17 cellular contexts compared by ENCODE assay signal in the genomic region with DNA sequence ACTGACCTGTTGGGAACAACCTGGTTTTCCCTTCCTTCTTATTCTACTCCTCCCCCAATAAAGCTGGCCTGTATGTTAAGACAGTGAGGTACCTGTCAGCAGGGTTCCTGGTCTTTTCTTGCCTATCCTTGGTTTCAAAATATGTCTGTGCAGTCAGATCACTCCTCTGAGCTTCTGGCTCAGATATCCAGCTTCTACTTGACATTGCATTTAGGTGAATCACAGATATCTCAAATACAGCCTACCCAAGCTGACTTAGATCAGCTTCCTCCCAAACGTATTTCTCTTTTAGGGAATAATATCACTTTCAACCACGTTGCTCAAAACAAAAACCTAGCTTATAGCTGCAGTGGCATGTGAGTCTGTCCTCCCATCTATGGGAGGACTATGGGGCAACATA. TPM values are rescaled to one million over a fixed set of nuclear protein-coding genes. Genes with fewer than 3 reads are reported as not detected.
A peak's percentile ranks its signal among the peaks of the same experiment; 100 is the strongest.
DNase-seq lines count a peak whose midpoint lies in the region; ATAC-seq, FAIRE-seq and TF ChIP-seq lines count a peak whose summit lies in the region.
"Had no signal": no experiment of that assay in that cellular context is flagged by ENCODE, and none has a peak within 500 bp of the region (broad histone marks: within the 10 kb centered on the region; RNA-seq: fewer than 3 reads in every experiment).

No MANE protein-coding gene starts in this region.

- H3K4me1 Mint-ChIP-seq in activated T-helper 17 cell treated with anti-CD3 and anti-CD28 coated beads, Interleukin-2, amount 50 U/mL, for 72 hours, result no peaks in the 10 kb centered on the region
- no peaks in the 10 kb centered on the region for H3K4me1 Mint-ChIP-seq in CD4-positive, alpha-beta memory T cell
- H3K4me1 Mint-ChIP-seq in activated T-helper 2 cell treated with anti-CD3 and anti-CD28 coated beads, Interferon-gamma antibody, Interleukin-2, Interleukin-4, amounts not matched to agents 10 μg/mL and 5 μg/mL and 100 μg/mL, durations not matched to agents 14 hours and 24 hours and 36 hours (ENCODE audit: low read depth), result peaks cover 12% of the 10 kb centered on the region
- H3K4me1 Mint-ChIP-seq: B cell; immature natural killer cell; stimulated activated memory B cell treated with anti-CD40 and anti-IgM and Interleukin-4, amounts not matched to agents 10 μg/mL and 1 μg/mL and 100 μg/mL, for 72 hours had no signal

- 10% methylated on average over 2 of the region's 2 CpGs for WGBS in A549 (ENCODE audit: missing lambda C conversion rate)

- no peak overlapping the region for H3K4me3 Mint-ChIP-seq in activated T-helper 17 cell treated with anti-CD3 and anti-CD28 coated beads, Interleukin-2, amount 50 U/mL, for 72 hours
- no peak overlapping the region for H3K4me3 Mint-ChIP-seq in CD4-positive, alpha-beta memory T cell
- H3K4me3 Mint-ChIP-seq in activated T-helper 2 cell treated with anti-CD3 and anti-CD28 coated beads, Interferon-gamma antibody, Interleukin-2, Interleukin-4, amounts not matched to agents 10 μg/mL and 5 μg/mL and 100 μg/mL, durations not matched to agents 14 hours and 24 hours and 36 hours (ENCODE audit: low read depth), result no peak overlapping the region
- H3K4me3 Mint-ChIP-seq: activated CD8-positive, alpha-beta T cell treated with anti-CD3 and anti-CD28 coated beads, Interleukin-2, amount 10 ng/mL, durations not matched to agents 7 days and 5 days; B cell; GM23338; immature natural killer cell; stimulated activated memory B cell treated with anti-CD40 and anti-IgM and Interleukin-4, amounts not matched to agents 10 μg/mL and 1 μg/mL and 100 μg/mL, for 72 hours had no signal

- no peaks in the 10 kb centered on the region for H3K36me3 Mint-ChIP-seq in activated T-helper 17 cell treated with anti-CD3 and anti-CD28 coated beads, Interleukin-2, amount 50 U/mL, for 72 hours (ENCODE audit: low read depth)
- no peaks in the 10 kb centered on the region for H3K36me3 Mint-ChIP-seq in CD4-positive, alpha-beta memory T cell
- H3K36me3 Mint-ChIP-seq in activated T-helper 2 cell treated with anti-CD3 and anti-CD28 coated beads, Interferon-gamma antibody, Interleukin-2, Interleukin-4, amounts not matched to agents 10 μg/mL and 5 μg/mL and 100 μg/mL, durations not matched to agents 14 hours and 24 hours and 36 hours (ENCODE audit: low read depth), result no peaks in the 10 kb centered on the region
- H3K36me3 Mint-ChIP-seq: immature natural killer cell; stimulated activated memory B cell treated with anti-CD40 and anti-IgM and Interleukin-4, amounts not matched to agents 10 μg/mL and 1 μg/mL and 100 μg/mL, for 72 hours had no signal

- TF ChIP-seq CTCF in A549 (IDR thresholded peaks at IDR 0.05) (no peak), foreskin fibroblast (IDR thresholded peaks at IDR 0.05; ENCODE audit: low read depth, low read length) (no peak)

- H3K4me1 ChIP-seq in A549, result peaks cover 20% of the 10 kb centered on the region
- H3K4me1 ChIP-seq in CD4-positive, alpha-beta memory T cell (ENCODE audit: insufficient read depth, low read length), result no peaks in the 10 kb centered on the region
- H3K4me1 ChIP-seq: esophagus squamous epithelium, psoas muscle, vagina had no signal

- ATAC-seq in A549, result peak; percentile 87 to 90
- ATAC-seq in activated T-helper 17 cell treated with anti-CD3 and anti-CD28 coated beads, Interleukin-2, amount 50 U/mL, for 72 hours (replicated peaks), result peak; percentile 32
- ATAC-seq: activated CD8-positive, alpha-beta T cell treated with anti-CD3 and anti-CD28 coated beads, Interleukin-2, amount 10 ng/mL, durations not matched to agents 7 days and 5 days; GM23338; psoas muscle; stimulated activated memory B cell treated with anti-CD40 and anti-IgM and Interleukin-4, amounts not matched to agents 10 μg/mL and 1 μg/mL and 100 μg/mL, for 72 hours had no signal

- DNase-seq in A549 (ENCODE audit: low read depth in 1 of 2, low spot score in 1 of 2), result peak; percentile 56 to 57
- DNase-seq in HK-2 (ENCODE audit: unreplicated experiment), result peak; percentile 17
- peak; percentile 50 to 61 for DNase-seq in foreskin fibroblast
- DNase-seq in CD4-positive, alpha-beta memory T cell, result no peak
- DNase-seq in stimulated activated CD4-positive, alpha-beta T cell treated with anti-CD3 and anti-CD28 coated beads, Interleukin-4, amount 100 ng/mL, for 4 hours, result no peak
- no peak for DNase-seq in RPMI8226
- no peak for DNase-seq in activated T-helper 2 cell treated with anti-CD3 and anti-CD28 coated beads, Interferon-gamma antibody, Interleukin-2, Interleukin-4, amounts not matched to agents 10 μg/mL and 5 μg/mL and 100 μg/mL, durations not matched to agents 14 hours and 24 hours and 36 hours (ENCODE audit: low spot score)
- DNase-seq: activated CD8-positive, alpha-beta T cell treated with anti-CD3 and anti-CD28 coated beads, Interleukin-2, amount 10 ng/mL, durations not matched to agents 7 days and 5 days; esophagus squamous epithelium; immature natural killer cell; psoas muscle; T-helper 9 cell had no signal

- no peaks in the 10 kb centered on the region for H3K9me3 ChIP-seq in A549
- H3K9me3 ChIP-seq in CD4-positive, alpha-beta memory T cell (ENCODE audit: control insufficient read depth in 1 of 2, low read length in 2 of 2), result no peaks in the 10 kb centered on the region
- H3K9me3 ChIP-seq: esophagus squamous epithelium, psoas muscle, vagina had no signal

- no peak for TF ChIP-seq RAD21 in A549 (conservative IDR thresholded peaks at IDR 0.05 in 1 of 2, IDR thresholded peaks at IDR 0.05 in 1 of 2)

- H3K27ac Mint-ChIP-seq in activated T-helper 17 cell treated with anti-CD3 and anti-CD28 coated beads, Interleukin-2, amount 50 U/mL, for 72 hours, result no peak overlapping the region
- no peak overlapping the region for H3K27ac Mint-ChIP-seq in CD4-positive, alpha-beta memory T cell
- H3K27ac Mint-ChIP-seq in activated T-helper 2 cell treated with anti-CD3 and anti-CD28 coated beads, Interferon-gamma antibody, Interleukin-2, Interleukin-4, amounts not matched to agents 10 μg/mL and 5 μg/mL and 100 μg/mL, durations not matched to agents 14 hours and 24 hours and 36 hours, result no peak overlapping the region
- H3K27ac Mint-ChIP-seq: activated CD8-positive, alpha-beta T cell treated with anti-CD3 and anti-CD28 coated beads, Interleukin-2, amount 10 ng/mL, durations not matched to agents 7 days and 5 days; B cell; GM23338; immature natural killer cell; stimulated activated memory B cell treated with anti-CD40 and anti-IgM and Interleukin-4, amounts not matched to agents 10 μg/mL and 1 μg/mL and 100 μg/mL, for 72 hours had no signal

- no peaks in the 10 kb centered on the region for H3K9me3 Mint-ChIP-seq in activated T-helper 17 cell treated with anti-CD3 and anti-CD28 coated beads, Interleukin-2, amount 50 U/mL, for 72 hours
- no peaks in the 10 kb centered on the region for H3K9me3 Mint-ChIP-seq in CD4-positive, alpha-beta memory T cell
- no peaks in the 10 kb centered on the region for H3K9me3 Mint-ChIP-seq in activated T-helper 2 cell treated with anti-CD3 and anti-CD28 coated beads, Interferon-gamma antibody, Interleukin-2, Interleukin-4, amounts not matched to agents 10 μg/mL and 5 μg/mL and 100 μg/mL, durations not matched to agents 14 hours and 24 hours and 36 hours
- H3K9me3 Mint-ChIP-seq: GM23338; immature natural killer cell; stimulated activated memory B cell treated with anti-CD40 and anti-IgM and Interleukin-4, amounts not matched to agents 10 μg/mL and 1 μg/mL and 100 μg/mL, for 72 hours had no signal

- peak; percentile 43 for FAIRE-seq in A549 (lab: Jason Lieb, UNC)

- no peak for TF ChIP-seq EP300 in A549 (IDR thresholded peaks at IDR 0.05)

- H3K27me3 Mint-ChIP-seq in activated T-helper 17 cell treated with anti-CD3 and anti-CD28 coated beads, Interleukin-2, amount 50 U/mL, for 72 hours, result no peaks in the 10 kb centered on the region
- no peaks in the 10 kb centered on the region for H3K27me3 Mint-ChIP-seq in CD4-positive, alpha-beta memory T cell
- peaks cover 2% of the 10 kb centered on the region for H3K27me3 Mint-ChIP-seq in activated T-helper 2 cell treated with anti-CD3 and anti-CD28 coated beads, Interferon-gamma antibody, Interleukin-2, Interleukin-4, amounts not matched to agents 10 μg/mL and 5 μg/mL and 100 μg/mL, durations not matched to agents 14 hours and 24 hours and 36 hours (ENCODE audit: low read depth)
- H3K27me3 Mint-ChIP-seq: B cell; stimulated activated memory B cell treated with anti-CD40 and anti-IgM and Interleukin-4, amounts not matched to agents 10 μg/mL and 1 μg/mL and 100 μg/mL, for 72 hours had no signal

- H3K27me3 ChIP-seq in CD4-positive, alpha-beta memory T cell (ENCODE audit: insufficient read depth, low read length), result no peaks in the 10 kb centered on the region
- H3K27me3 ChIP-seq: esophagus squamous epithelium, vagina had no signal

- intact Hi-C loops in CD4-positive, alpha-beta memory T cell (cut with micrococcal nuclease), result no loop called here
- intact Hi-C loops in activated T-helper 2 cell treated with anti-CD3 and anti-CD28 coated beads, Interferon-gamma antibody, Interleukin-2, Interleukin-4, amounts not matched to agents 10 μg/mL and 5 μg/mL and 100 μg/mL, durations not matched to agents 14 hours and 24 hours and 36 hours (cut with micrococcal nuclease), result no loop called here

- no peaks in the 10 kb centered on the region for H3K36me3 ChIP-seq in CD4-positive, alpha-beta memory T cell (ENCODE audit: insufficient read depth, low read length)
- H3K36me3 ChIP-seq: esophagus squamous epithelium, vagina had no signal

- POLR2A ChIA-PET in A549 (lab: Yijun Ruan, JAX), result interaction anchor here (0.7 to 3.7 kb wide), 3 partner anchors 11 to 36 kb away, joined by 4 to 102 read pairs (median 13); no protein-coding TSS in a partner anchor
- POLR2A ChIA-PET in CD4-positive, alpha-beta memory T cell (lab: Charles Lee; ENCODE audit: partially characterized antibody), result interaction anchor here (0.9 kb wide), 1 partner anchor 16 kb away, joined by 3 read pairs; no protein-coding TSS in a partner anchor

- H3K4me3 ChIP-seq in A549, result no peak overlapping the region
- H3K4me3 ChIP-seq in foreskin fibroblast (ENCODE audit: low read depth in 1 of 2, low read length in 2 of 2), result no peak overlapping the region
- H3K4me3 ChIP-seq in CD4-positive, alpha-beta memory T cell (ENCODE audit: low read length in 2 of 2), result no peak overlapping the region
- H3K4me3 ChIP-seq: esophagus squamous epithelium, GM23338, psoas muscle, vagina had no signal

- peak overlapping the region; percentile 18 to 72; a peak in 3 of 6 replicates for H3K27ac ChIP-seq in A549
- no peak overlapping the region for H3K27ac ChIP-seq in CD4-positive, alpha-beta memory T cell (ENCODE audit: low read depth, low read length)
- H3K27ac ChIP-seq: esophagus squamous epithelium, psoas muscle, vagina had no signal

- peak overlapping the region; percentile 48 for H3K4me2 ChIP-seq in A549
- H3K4me2 ChIP-seq: GM23338 had no signal

- CTCF ChIA-PET in A549 (lab: Yijun Ruan, JAX), result interaction anchor here (0.7 to 1.2 kb wide), 5 partner anchors 11 to 55 kb away, joined by 3 read pairs; no protein-coding TSS in a partner anchor
- CTCF ChIA-PET in CD4-positive, alpha-beta memory T cell (lab: Charles Lee; ENCODE audit: partially characterized antibody), result no interaction called here

- TF ChIP-seq POLR2A in A549 (IDR thresholded peaks at IDR 0.05; ENCODE audit: low read length), result no peak

RNA-seq across cellular contexts. Expression of a gene that starts 48.7 kb away (rescaled TPM):
- polyA plus RNA-seq in A549 (2011; rRNA removed), result 0.12 TPM in 2 replicates
- 0.04 and 0.05 TPM in 2 replicates for polyA plus RNA-seq in A549 (2012; cell fraction: cytosol; rRNA removed)
- 0.04 and 0.07 TPM in 2 replicates for polyA plus RNA-seq in A549 (2012; cell fraction: nucleus; rRNA removed)
- 0.03 to 0.08 TPM (median 0.04 TPM) in 3 replicates for polyA plus RNA-seq in A549 (2017; fragmentation: RNase III; extraction: RNeasy Plus Mini Kit Qiagen cat#74134 plus additional on column Dnase treatment)
- polyA minus RNA-seq in A549 (2011; rRNA and poly(A)+ RNA removed), result 0.04 and 0.05 TPM in 2 replicates
- under 1 TPM; 0.30 to 0.32 TPM for total RNA-seq in activated T-helper 17 cell treated with anti-CD3 and anti-CD28 coated beads, Interleukin-2, amount 50 U/mL, for 72 hours
- total RNA-seq in CD4-positive, alpha-beta memory T cell, result 1 to 10 TPM; 1.3 to 1.6 TPM
- not detected for polyA plus RNA-seq in CD4-positive, alpha-beta memory T cell
- total RNA-seq in activated T-helper 2 cell treated with anti-CD3 and anti-CD28 coated beads, Interferon-gamma antibody, Interleukin-2, Interleukin-4, amounts not matched to agents 10 μg/mL and 5 μg/mL and 100 μg/mL, durations not matched to agents 14 hours and 24 hours and 36 hours, result 0.09 and 0.18 TPM in 2 replicates
- total RNA-seq: vagina had no signal
- polyA plus RNA-seq: immature natural killer cell had no signal

RNA-seq across cellular contexts. Expression of a gene that starts 49.3 kb away (rescaled TPM):
- polyA plus RNA-seq in A549 (2011; rRNA removed) (96.7 and 121 TPM in 2 replicates), A549 (2017; fragmentation: RNase III; extraction: RNeasy Plus Mini Kit Qiagen cat#74134 plus additional on column Dnase treatment) (83.4 to 96.0 TPM (median 91.3 TPM) in 3 replicates)
- polyA plus RNA-seq in A549 (2012; cell fraction: cytosol; rRNA removed), result 46.0 and 55.9 TPM in 2 replicates
- polyA plus RNA-seq in A549 (2012; cell fraction: nucleus; rRNA removed), result 15.0 and 24.2 TPM in 2 replicates
- 21.7 and 26.4 TPM in 2 replicates for polyA minus RNA-seq in A549 (2011; rRNA and poly(A)+ RNA removed)
- 100 to 1,000 TPM in 1 of 2 donors, 10 to 100 TPM in 1; 75.3 to 112 TPM for total RNA-seq in activated T-helper 17 cell treated with anti-CD3 and anti-CD28 coated beads, Interleukin-2, amount 50 U/mL, for 72 hours
- total RNA-seq in CD4-positive, alpha-beta memory T cell, result 10 to 100 TPM; 25.8 to 28.2 TPM
- 10 to 100 TPM; 45.5 to 74.2 TPM for polyA plus RNA-seq in CD4-positive, alpha-beta memory T cell
- 58.1 and 62.7 TPM in 2 replicates for total RNA-seq in activated T-helper 2 cell treated with anti-CD3 and anti-CD28 coated beads, Interferon-gamma antibody, Interleukin-2, Interleukin-4, amounts not matched to agents 10 μg/mL and 5 μg/mL and 100 μg/mL, durations not matched to agents 14 hours and 24 hours and 36 hours

Comparison
In these comparisons a context has a peak if more than half of its experiments do, and no peak if none do; other contexts are left out.
1. DNase-seq: peak in A549 (2 of 2), HK-2 (single experiment) and foreskin fibroblast (2 of 2); none in CD4-positive, alpha-beta memory T cell (0 of 5), stimulated activated CD4-positive, alpha-beta T cell treated with anti-CD3 and anti-CD28 coated beads, Interleukin-4, amount 100 ng/mL, for 4 hours (0 of 2), RPMI8226 (single experiment) and activated T-helper 2 cell treated with anti-CD3 and anti-CD28 coated beads, Interferon-gamma antibody, Interleukin-2, Interleukin-4, amounts not matched to agents 10 μg/mL and 5 μg/mL and 100 μg/mL, durations not matched to agents 14 hours and 24 hours and 36 hours (single experiment).